In genomic region chr2:58460670-58461069, GRCh38 we compare ENCODE assay signal across 26 cellular contexts.
"Had no signal": no experiment of that assay in that cellular context is flagged by ENCODE, and none has a peak within 500 bp of the region (broad histone marks: within the 10 kb centered on the region; RNA-seq: fewer than 3 reads in every experiment).

No MANE protein-coding gene starts in this region.

- FAIRE-seq: colon, islet of Langerhans had no signal

- DNase-seq: dermis blood vessel endothelial cell; dorsolateral prefrontal cortex; effector CD4-positive, alpha-beta T cell; effector memory CD4-positive, alpha-beta T cell; erythroblast; esophagus squamous epithelium; foreskin fibroblast; foreskin melanocyte; gastrocnemius medialis; glutamatergic neuron; head of caudate nucleus; heart right ventricle; hippocampal formation; left cardiac atrium; left ventricle myocardium superior; lower lobe of right lung; mesenchymal stem cell; mucosa of descending colon; naive B cell had no signal

- ATAC-seq: esophagus mucosa, gastrocnemius medialis, heart right ventricle, left cardiac atrium, left lung, left ventricle myocardium superior, lower lobe of right lung, mucosa of descending colon had no signal

- H3K4me1 ChIP-seq: esophagus squamous epithelium, gastrocnemius medialis, heart right ventricle, left lung, lower lobe of right lung had no signal

- H3K27me3 Mint-ChIP-seq: naive B cell had no signal

- H3K4me3 Mint-ChIP-seq: mesothelial cell of epicardium, naive B cell had no signal

- H3K9me3 Mint-ChIP-seq: naive B cell had no signal

- H3K9me3 ChIP-seq: esophagus squamous epithelium, gastrocnemius medialis, heart right ventricle, left lung, lower lobe of right lung, mucosa of descending colon had no signal

- H3K36me3 ChIP-seq: esophagus squamous epithelium, gastrocnemius medialis, heart right ventricle, left lung, lower lobe of right lung had no signal

- H3K27ac ChIP-seq: coronary artery, dorsolateral prefrontal cortex, epithelial cell of prostate, esophagus squamous epithelium, gastrocnemius medialis, heart right ventricle, left lung, lower lobe of right lung had no signal

- H3K4me1 Mint-ChIP-seq: mesothelial cell of epicardium, naive B cell had no signal

- H3K36me3 Mint-ChIP-seq: naive B cell had no signal

- H3K4me3 ChIP-seq: coronary artery, dorsolateral prefrontal cortex, esophagus squamous epithelium, gastrocnemius medialis, heart right ventricle, left lung, lower lobe of right lung, mucosa of descending colon had no signal

- H3K27me3 ChIP-seq: dorsolateral prefrontal cortex, esophagus squamous epithelium, gastrocnemius medialis, heart right ventricle, left lung had no signal

- H3K27ac Mint-ChIP-seq: mesothelial cell of epicardium, naive B cell had no signal
